In genomic region chr21:13980115-13980662, GRCh38 we compare ENCODE assay signal across 7 cellular contexts.
DNase-seq lines count a peak whose midpoint lies in the region; ATAC-seq and TF ChIP-seq lines count a peak whose summit lies in the region.
"Not testable (repeated sequence)": the region's sequence is repeated elsewhere in the genome, so short reads cannot be mapped to it uniquely, and the experiment has no call there.

No MANE protein-coding gene starts in this region.

- not testable (repeated sequence) for H3K36me3 Mint-ChIP-seq in T-helper 1 cell treated with Interleukin-12 subunit alpha and Interleukin-12 subunit beta and Interleukin-4 antibody, amounts not matched to agents 30 μg/mL and 1 μg/mL, for 36 hours (ENCODE audit: low read depth); activated naive CD8-positive, alpha-beta T cell

- H3K27me3 Mint-ChIP-seq in T-helper 1 cell treated with Interleukin-12 subunit alpha and Interleukin-12 subunit beta and Interleukin-4 antibody, amounts not matched to agents 30 μg/mL and 1 μg/mL, for 36 hours (ENCODE audit: low read depth); activated naive CD8-positive, alpha-beta T cell: not testable (repeated sequence)

- not testable (repeated sequence) for TF ChIP-seq POLR2A in spleen (IDR thresholded peaks at IDR 0.05)

- peak overlapping the region in 1 of 8 donors; percentile 28 for H3K27ac ChIP-seq in spleen

- H3K4me3 Mint-ChIP-seq in T-helper 1 cell treated with Interleukin-12 subunit alpha and Interleukin-12 subunit beta and Interleukin-4 antibody, amounts not matched to agents 30 μg/mL and 1 μg/mL, for 36 hours = peak overlapping the region; percentile 56
- peak overlapping the region; percentile 74 for H3K4me3 Mint-ChIP-seq in activated naive CD8-positive, alpha-beta T cell

- intact Hi-C loops in left ventricle myocardium superior (cut with micrococcal nuclease); spleen (cut with DNase I; ENCODE audit: low total_unique reads): not testable (repeated sequence)

- 8 to 77% (median 14%) methylated on average over 11 to 41 of the region's 42 CpGs for WGBS in spleen, 5 donors

- not testable (repeated sequence) for H3K9me3 ChIP-seq in spleen

- DNase-seq in NCI-H1092 treated with DMSO at 0.1 percent for 48 hours (lab: John Stamatoyannopoulos, UW) = peak; percentile 18
- DNase-seq in left ventricle myocardium superior = peak; percentile 66
- peak; percentile 84 for DNase-seq in spleen

- not testable (repeated sequence) for H3K4me1 ChIP-seq in spleen

- H3K4me3 ChIP-seq in spleen = peak overlapping the region in 7 of 8 donors; percentile 3 to 59 (median 33)

- not testable (repeated sequence) for H3K27ac Mint-ChIP-seq in T-helper 1 cell treated with Interleukin-12 subunit alpha and Interleukin-12 subunit beta and Interleukin-4 antibody, amounts not matched to agents 30 μg/mL and 1 μg/mL, for 36 hours; activated naive CD8-positive, alpha-beta T cell

- H3K4me1 Mint-ChIP-seq in T-helper 1 cell treated with Interleukin-12 subunit alpha and Interleukin-12 subunit beta and Interleukin-4 antibody, amounts not matched to agents 30 μg/mL and 1 μg/mL, for 36 hours (ENCODE audit: low read depth); activated naive CD8-positive, alpha-beta T cell (ENCODE audit: low read depth): not testable (repeated sequence)

- H3K36me3 ChIP-seq in spleen = not testable (repeated sequence)

- H3K27me3 ChIP-seq in spleen (replicated peaks in 1 of 7) = peaks cover 0 to 14% (median 0%) of the 10 kb centered on the region in 7 donors

- not testable (repeated sequence) for H3K9me3 Mint-ChIP-seq in T-helper 1 cell treated with Interleukin-12 subunit alpha and Interleukin-12 subunit beta and Interleukin-4 antibody, amounts not matched to agents 30 μg/mL and 1 μg/mL, for 36 hours; activated naive CD8-positive, alpha-beta T cell (ENCODE audit: low read depth)

- ATAC-seq in GM18511 (IDR thresholded peaks at IDR 0.05; ENCODE audit: unreplicated experiment) (peak; percentile 95), HG02798 (IDR thresholded peaks at IDR 0.05; ENCODE audit: poor library complexity, unreplicated experiment) (peak; percentile 96), left ventricle myocardium superior (peak; percentile 76)

- TF ChIP-seq CTCF in spleen (IDR thresholded peaks at IDR 0.05 in 8 of 11, conservative IDR thresholded peaks at IDR 0.05 in 3 of 11) = peak in 4 of 11 experiments; percentile 19 to 43 (median 30)

Comparison
In these comparisons a context has a peak if more than half of its experiments do, and no peak if none do; other contexts are left out.
1. DNase-seq: peak in every context shown above with its lines; median percentile 84 in spleen; 66 in left ventricle myocardium superior; 18 in NCI-H1092 treated with DMSO at 0.1 percent for 48 hours.